8 cellular contexts compared by ENCODE assay signal in genomic region chr16:684067-684794, GRCh38. TPM values are rescaled to one million over a fixed set of nuclear protein-coding genes. Genes with fewer than 3 reads are reported as not detected.
DNase-seq lines count a peak whose midpoint lies in the region; ATAC-seq, FAIRE-seq and TF ChIP-seq lines count a peak whose summit lies in the region.

A gene with protein sequence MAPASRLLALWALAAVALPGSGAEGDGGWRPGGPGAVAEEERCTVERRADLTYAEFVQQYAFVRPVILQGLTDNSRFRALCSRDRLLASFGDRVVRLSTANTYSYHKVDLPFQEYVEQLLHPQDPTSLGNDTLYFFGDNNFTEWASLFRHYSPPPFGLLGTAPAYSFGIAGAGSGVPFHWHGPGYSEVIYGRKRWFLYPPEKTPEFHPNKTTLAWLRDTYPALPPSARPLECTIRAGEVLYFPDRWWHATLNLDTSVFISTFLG (minus strand): TSS chr16:684334. CDS start chr16:684319, 15 bp downstream.

- H4K20me1 ChIP-seq in mammary epithelial cell (ENCODE audit: insufficient read depth, low read length), result no peaks in the 10 kb centered on the region

- H3K4me3 ChIP-seq in mammary epithelial cell (replicated peaks in 1 of 3; ENCODE audit: insufficient read depth in 1 of 3, low read depth in 2 of 3, low read length in 3 of 3) (peak within 1 kb of the TSS; percentile 55 to 86 (median 68)), small intestine (ENCODE audit: low read depth in 1 of 2, low read length in 2 of 2) (peak within 1 kb of the TSS; percentile 67 to 78)

- H3K27ac Mint-ChIP-seq in WTC11, result no peak within 1 kb of the TSS; the same call in 1 of the 2 replicates

- H3K4me1 Mint-ChIP-seq in WTC11, result peaks cover 19% of the 10 kb centered on the region

- peaks cover 72% of the 10 kb centered on the region for H3K79me2 ChIP-seq in mammary epithelial cell (ENCODE audit: insufficient read depth, low read length)

- peak within 1 kb of the TSS; percentile 99 for H3K4me2 ChIP-seq in mammary epithelial cell (ENCODE audit: insufficient read depth, low read depth, low read length)

- no TSS peak for BruUV-seq in mammary epithelial cell (replicated peaks; lab: Mats Ljungman, UMichigan)

- WGBS in mammary epithelial cell (ENCODE audit: low coverage, missing lambda C conversion rate), result under 1% methylated on average over 22 of the region's 91 CpGs
- WGBS in small intestine, 3 donors, result 1 to 3% (median 2%) methylated on average over 60 to 91 of the region's 91 CpGs

- dilution Hi-C loops in mammary epithelial cell (cut with HindIII; ENCODE audit: low sequenced_read_pairs), result no loop called here

- TF ChIP-seq CTCF in WTC11 (IDR thresholded peaks at IDR 0.05) (no peak), mammary epithelial cell (conservative IDR thresholded peaks at IDR 0.05 in 1 of 2, IDR thresholded peaks at IDR 0.05 in 1 of 2; ENCODE audit: extremely low read depth in 1 of 2, insufficient read depth in 1 of 2, low read depth in 1 of 2, low read length in 2 of 2) (no peak)

- CTCF ChIA-PET in WTC11 (lab: Charles Lee) (interaction anchor here (0.6 to 1.7 kb wide), 6 partner anchors 11 to 110 kb away, joined by 3 to 5 read pairs (median 3); partner anchors contain the start of genes ANTKMT and RHOT2), mammary epithelial cell (lab: Charles Lee; ENCODE audit: low non-redundant PET) (interaction anchor here (0.6 kb wide), 1 partner anchor 48 kb away, joined by 3 read pairs; the partner anchor contains the start of gene METTL26)

- H3K27ac ChIP-seq in mammary epithelial cell (ENCODE audit: insufficient read depth, low read depth, low read length) (peak within 1 kb of the TSS; percentile 52), small intestine (ENCODE audit: low read depth in 1 of 2, low read length in 1 of 2) (peak within 1 kb of the TSS; percentile 74 to 77)

- POLR2A ChIA-PET in WTC11 (lab: Charles Lee), result interaction anchor here (1.6 kb wide), 1 partner anchor 11 kb away, joined by 6 read pairs; no protein-coding TSS in a partner anchor

- no peaks in the 10 kb centered on the region for H3K27me3 ChIP-seq in mammary epithelial cell (ENCODE audit: insufficient read depth, low read length)
- H3K27me3 ChIP-seq in small intestine (ENCODE audit: control insufficient read depth in 2 of 2, insufficient read depth in 2 of 2, low read length in 2 of 2), result no peaks in the 10 kb centered on the region

- peak within 1 kb of the TSS; percentile 76 for H3K4me3 Mint-ChIP-seq in WTC11

- DNase-seq in ACHN (peak; percentile 99), NCI-H2227 treated with DMSO at 0.1 percent for 48 hours (lab: John Stamatoyannopoulos, UW) (peak; percentile 56), WTC11 (ENCODE audit: low spot score) (peak; percentile 96), mammary epithelial cell (peak; percentile 96), iPS-NIHi7 (ENCODE audit: extremely low spot score) (peak; percentile 94), small intestine (peak; percentile 96)

- H3K9me3 Mint-ChIP-seq in WTC11, result no peaks in the 10 kb centered on the region

- peaks cover 25% of the 10 kb centered on the region for H3K36me3 Mint-ChIP-seq in WTC11

- H3K9me3 ChIP-seq in mammary epithelial cell (replicated peaks; ENCODE audit: insufficient read depth, low read length) (no peaks in the 10 kb centered on the region), small intestine (ENCODE audit: control insufficient read depth, low read depth) (no peaks in the 10 kb centered on the region)

- in situ Hi-C loops in ACHN (cut with HindIII; ENCODE audit: low pct_ligation_motif_present, low pct_unique_long_range_greater_than_20kb, low sequenced_read_pairs), result no loop called here
- in situ Hi-C loops in mammary epithelial cell (cut with MboI; ENCODE audit: low sequenced_read_pairs in 2 of 2), result no loop called here

- H3K4me1 ChIP-seq in mammary epithelial cell (ENCODE audit: insufficient read depth, low read length), result peaks cover 53% of the 10 kb centered on the region
- peaks cover 4 to 7% of the 10 kb centered on the region in 2 donors for H3K4me1 ChIP-seq in small intestine (ENCODE audit: control insufficient read depth in 2 of 2, insufficient read depth in 1 of 2, low read depth in 1 of 2, low read length in 1 of 2)

- intact Hi-C loops in mammary epithelial cell (cut with micrococcal nuclease), result loop anchor here (2.0 to 5.0 kb wide), 2 partner anchors 31 to 282 kb away; partner anchors contain the start of genes DECR2 and METRN

- H2AFZ ChIP-seq in mammary epithelial cell (ENCODE audit: low read depth, low read length), result peak within 1 kb of the TSS; percentile 47

- H3K36me3 ChIP-seq in mammary epithelial cell (ENCODE audit: insufficient read depth, low read length) (peaks cover 17% of the 10 kb centered on the region), small intestine (ENCODE audit: control insufficient read depth in 2 of 2, insufficient read depth in 2 of 2, low read length in 2 of 2) (peaks cover 5 to 12% of the 10 kb centered on the region in 2 donors)

- FAIRE-seq in small intestine (lab: Jason Lieb, UNC), result no peak

- H3K27me3 Mint-ChIP-seq in WTC11 (ENCODE audit: low read depth), result no peaks in the 10 kb centered on the region

- H3K9ac ChIP-seq in mammary epithelial cell (ENCODE audit: insufficient read depth, low read length), result peak within 1 kb of the TSS; percentile 42

- peak; percentile 64 for ATAC-seq in GM18873 (IDR thresholded peaks at IDR 0.05; ENCODE audit: low FRiP score, unreplicated experiment)
- peak; percentile 55 for ATAC-seq in HG03135 (IDR thresholded peaks at IDR 0.05; ENCODE audit: unreplicated experiment)
- peak; percentile 49 for ATAC-seq in WTC11

TF ChIP-seq in WTC11, 78 proteins besides CTCF, POLR2A, EP300 and RAD21 (continues in another document):
- TF ChIP-seq, protein P1, sequence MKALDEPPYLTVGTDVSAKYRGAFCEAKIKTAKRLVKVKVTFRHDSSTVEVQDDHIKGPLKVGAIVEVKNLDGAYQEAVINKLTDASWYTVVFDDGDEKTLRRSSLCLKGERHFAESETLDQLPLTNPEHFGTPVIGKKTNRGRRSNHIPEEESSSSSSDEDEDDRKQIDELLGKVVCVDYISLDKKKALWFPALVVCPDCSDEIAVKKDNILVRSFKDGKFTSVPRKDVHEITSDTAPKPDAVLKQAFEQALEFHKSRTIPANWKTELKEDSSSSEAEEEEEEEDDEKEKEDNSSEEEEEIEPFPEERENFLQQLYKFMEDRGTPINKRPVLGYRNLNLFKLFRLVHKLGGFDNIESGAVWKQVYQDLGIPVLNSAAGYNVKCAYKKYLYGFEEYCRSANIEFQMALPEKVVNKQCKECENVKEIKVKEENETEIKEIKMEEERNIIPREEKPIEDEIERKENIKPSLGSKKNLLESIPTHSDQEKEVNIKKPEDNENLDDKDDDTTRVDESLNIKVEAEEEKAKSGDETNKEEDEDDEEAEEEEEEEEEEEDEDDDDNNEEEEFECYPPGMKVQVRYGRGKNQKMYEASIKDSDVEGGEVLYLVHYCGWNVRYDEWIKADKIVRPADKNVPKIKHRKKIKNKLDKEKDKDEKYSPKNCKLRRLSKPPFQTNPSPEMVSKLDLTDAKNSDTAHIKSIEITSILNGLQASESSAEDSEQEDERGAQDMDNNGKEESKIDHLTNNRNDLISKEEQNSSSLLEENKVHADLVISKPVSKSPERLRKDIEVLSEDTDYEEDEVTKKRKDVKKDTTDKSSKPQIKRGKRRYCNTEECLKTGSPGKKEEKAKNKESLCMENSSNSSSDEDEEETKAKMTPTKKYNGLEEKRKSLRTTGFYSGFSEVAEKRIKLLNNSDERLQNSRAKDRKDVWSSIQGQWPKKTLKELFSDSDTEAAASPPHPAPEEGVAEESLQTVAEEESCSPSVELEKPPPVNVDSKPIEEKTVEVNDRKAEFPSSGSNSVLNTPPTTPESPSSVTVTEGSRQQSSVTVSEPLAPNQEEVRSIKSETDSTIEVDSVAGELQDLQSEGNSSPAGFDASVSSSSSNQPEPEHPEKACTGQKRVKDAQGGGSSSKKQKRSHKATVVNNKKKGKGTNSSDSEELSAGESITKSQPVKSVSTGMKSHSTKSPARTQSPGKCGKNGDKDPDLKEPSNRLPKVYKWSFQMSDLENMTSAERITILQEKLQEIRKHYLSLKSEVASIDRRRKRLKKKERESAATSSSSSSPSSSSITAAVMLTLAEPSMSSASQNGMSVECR (CRISPR knock-in tag; IDR thresholded peaks at IDR 0.05; ENCODE audit: borderline replicate concordance), result no peak
- TF ChIP-seq HMGA2 (CRISPR knock-in tag; IDR thresholded peaks at IDR 0.05) (no peak), MAX (CRISPR knock-in tag; IDR thresholded peaks at IDR 0.05) (peak; percentile 37; the same call in 1 of the 2 replicates), MYBL2 (CRISPR knock-in tag; IDR thresholded peaks at IDR 0.05) (peak; percentile 73; the same call in 1 of the 2 replicates), E2F5 (CRISPR knock-in tag; IDR thresholded peaks at IDR 0.05) (peak; percentile 69; the same call in 1 of the 2 replicates), TEAD1 (CRISPR knock-in tag; IDR thresholded peaks at IDR 0.05) (peak; percentile 80), EMX1 (CRISPR knock-in tag; IDR thresholded peaks at IDR 0.05) (peak; percentile 77), NR1H2 (CRISPR knock-in tag; IDR thresholded peaks at IDR 0.05) (no peak), FOXK1 (CRISPR knock-in tag; IDR thresholded peaks at IDR 0.05) (peak; percentile 49; the same call in 1 of the 2 replicates), NFYB (CRISPR knock-in tag; conservative IDR thresholded peaks at IDR 0.05; ENCODE audit: low read depth) (peak; percentile 88), MXD4 (CRISPR knock-in tag; IDR thresholded peaks at IDR 0.05; ENCODE audit: borderline replicate concordance) (no peak), SP1 (CRISPR knock-in tag; conservative IDR thresholded peaks at IDR 0.05) (peak; percentile 83), ZNF416 (CRISPR knock-in tag; IDR thresholded peaks at IDR 0.05) (peak; percentile 77; the same call in 1 of the 2 replicates), CREM (CRISPR knock-in tag; IDR thresholded peaks at IDR 0.05) (0 out of 2 replicates have a peak, but pooled peaks have one; percentile 37), NFE2L1 (CRISPR knock-in tag; IDR thresholded peaks at IDR 0.05) (peak; percentile 57; the same call in 1 of the 2 replicates)

RNA-seq across cellular contexts. Expression of the gene that starts here (rescaled TPM):
- total RNA-seq in WTC11 (2021) (59.6 to 63.4 TPM (median 61.2 TPM) in 3 replicates), mammary epithelial cell (10 to 100 TPM; 21.2 to 32.4 TPM)
- polyA plus RNA-seq in mammary epithelial cell (42.5 TPM), small intestine (10 to 100 TPM; 23.0 to 46.2 (median 23.2) TPM)
- 18.5 TPM for polyA minus RNA-seq in mammary epithelial cell

Comparison
In these comparisons a context has a peak if more than half of its experiments do, and no peak if none do; other contexts are left out.
1. Peak in every context shown above with its lines: DNase-seq, ATAC-seq, H3K4me3 ChIP-seq and H3K27ac ChIP-seq.